ENCODE assay signal across 11 cellular contexts in the genomic region with DNA sequence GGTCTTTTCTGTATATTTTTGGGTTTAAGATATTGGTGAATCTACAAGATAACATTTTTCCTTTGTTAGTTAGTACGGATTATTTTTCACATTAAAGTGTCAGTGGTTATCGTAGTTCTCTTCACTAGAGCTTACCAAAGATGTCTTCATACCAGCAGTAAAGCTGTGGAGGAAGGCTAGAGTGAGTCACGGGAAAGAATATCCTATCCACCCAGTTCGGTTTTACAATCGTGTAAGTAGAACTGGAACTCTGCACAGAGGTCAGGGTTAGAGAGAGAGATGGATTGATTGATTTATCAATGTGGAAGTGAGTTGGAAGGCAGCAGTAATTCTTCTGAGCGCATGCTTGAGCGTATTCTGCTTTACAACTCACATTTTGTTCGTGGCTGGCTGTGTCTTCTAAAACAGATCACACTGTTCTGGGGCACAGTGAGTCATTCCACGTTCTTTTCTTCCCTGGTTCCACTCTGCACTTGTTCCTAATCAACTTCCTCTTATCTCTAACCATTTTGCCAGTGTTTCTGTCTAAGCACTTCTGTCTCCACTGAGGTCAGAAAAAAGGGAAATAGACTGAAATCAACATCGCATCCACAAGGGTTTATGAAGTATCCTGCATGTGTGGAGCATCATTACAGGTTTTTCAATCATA.
DNase-seq lines count a peak whose midpoint lies in the region; ATAC-seq, FAIRE-seq and TF ChIP-seq lines count a peak whose summit lies in the region.
"Had no signal": no experiment of that assay in that cellular context is flagged by ENCODE, and none has a peak within 500 bp of the region (broad histone marks: within the 10 kb centered on the region; RNA-seq: fewer than 3 reads in every experiment).

No MANE protein-coding gene starts in this region.

- DNase-seq in activated CD8-positive, alpha-beta T cell treated with anti-CD3 and anti-CD28 coated beads for 36 hours: no peak
- DNase-seq in activated CD8-positive, alpha-beta T cell treated with anti-CD3 and anti-CD28 coated beads, Interleukin-2, amount 10 ng/mL, durations not matched to agents 7 days and 5 days: no peak
- DNase-seq in astrocyte of the hippocampus (ENCODE audit: low read depth, low spot score) (peak; percentile 10), medulla oblongata (ENCODE audit: extremely low spot score) (peak; percentile 46), urothelium cell line (ENCODE audit: low spot score) (peak; percentile 35), NCI-H2171 (lab: John Stamatoyannopoulos, UW) (no peak), MG63 (no peak), Karpas-422 (no peak)
- DNase-seq: IMR-90, kidney glomerular epithelial cell had no signal

- no peak overlapping the region for H3K4me3 Mint-ChIP-seq in activated CD8-positive, alpha-beta T cell treated with anti-CD3 and anti-CD28 coated beads for 36 hours
- H3K4me3 Mint-ChIP-seq in activated CD8-positive, alpha-beta T cell treated with anti-CD3 and anti-CD28 coated beads, Interleukin-2, amount 10 ng/mL, durations not matched to agents 7 days and 5 days: no peak overlapping the region

- H3K4me3 ChIP-seq in MG63 (no peak overlapping the region), Karpas-422 (ENCODE audit: low read length) (no peak overlapping the region)
- H3K4me3 ChIP-seq: A549 had no signal

- H3K4me1 ChIP-seq in Karpas-422 (ENCODE audit: low read length): no peaks in the 10 kb centered on the region
- H3K4me1 ChIP-seq: A549 had no signal

- CTCF ChIA-PET in activated CD8-positive, alpha-beta T cell treated with anti-CD3 and anti-CD28 coated beads for 36 hours (lab: Charles Lee): no interaction called here
- CTCF ChIA-PET in activated CD8-positive, alpha-beta T cell treated with anti-CD3 and anti-CD28 coated beads, Interleukin-2, amount 10 ng/mL, durations not matched to agents 7 days and 5 days (lab: Charles Lee): no interaction called here

- H3K36me3 ChIP-seq in MG63: no peaks in the 10 kb centered on the region
- H3K36me3 ChIP-seq in Karpas-422 (ENCODE audit: insufficient read depth, low read length): no peaks in the 10 kb centered on the region

- intact Hi-C loops in activated CD8-positive, alpha-beta T cell treated with anti-CD3 and anti-CD28 coated beads for 36 hours (cut with micrococcal nuclease): no loop called here

- peak overlapping the region; percentile 19 for H3K27ac Mint-ChIP-seq in activated CD8-positive, alpha-beta T cell treated with anti-CD3 and anti-CD28 coated beads for 36 hours
- H3K27ac Mint-ChIP-seq in activated CD8-positive, alpha-beta T cell treated with anti-CD3 and anti-CD28 coated beads, Interleukin-2, amount 10 ng/mL, durations not matched to agents 7 days and 5 days: no peak overlapping the region

- no peaks in the 10 kb centered on the region for H3K79me2 ChIP-seq in Karpas-422 (ENCODE audit: low read length)

- H3K4me2 ChIP-seq in Karpas-422 (ENCODE audit: low read depth, low read length, poor library complexity, severe bottlenecking): no peak overlapping the region
- H3K4me2 ChIP-seq: A549 had no signal

- no peak overlapping the region for H2AFZ ChIP-seq in Karpas-422 (ENCODE audit: low read length)

- H3K9me3 ChIP-seq in MG63: no peaks in the 10 kb centered on the region
- H3K9me3 ChIP-seq in Karpas-422 (ENCODE audit: low read length): no peaks in the 10 kb centered on the region
- H3K9me3 ChIP-seq: A549 had no signal

- no peak overlapping the region for H3K27ac ChIP-seq in Karpas-422 (ENCODE audit: low read length)
- H3K27ac ChIP-seq: A549 had no signal

- POLR2A ChIA-PET in activated CD8-positive, alpha-beta T cell treated with anti-CD3 and anti-CD28 coated beads for 36 hours (lab: Charles Lee): no interaction called here
- POLR2A ChIA-PET in activated CD8-positive, alpha-beta T cell treated with anti-CD3 and anti-CD28 coated beads, Interleukin-2, amount 10 ng/mL, durations not matched to agents 7 days and 5 days (lab: Charles Lee): no interaction called here

- no peak for TF ChIP-seq CTCF in activated CD8-positive, alpha-beta T cell treated with anti-CD3 and anti-CD28 coated beads for 36 hours (IDR thresholded peaks at IDR 0.05)

- 0 out of 2 replicates have a peak, but pooled peaks cover 3% of the 10 kb centered on the region for H3K27me3 ChIP-seq in MG63
- H3K27me3 ChIP-seq in Karpas-422 (ENCODE audit: low read length): no peaks in the 10 kb centered on the region

- no peaks in the 10 kb centered on the region for H3K9me3 Mint-ChIP-seq in activated CD8-positive, alpha-beta T cell treated with anti-CD3 and anti-CD28 coated beads for 36 hours
- no peaks in the 10 kb centered on the region for H3K9me3 Mint-ChIP-seq in activated CD8-positive, alpha-beta T cell treated with anti-CD3 and anti-CD28 coated beads, Interleukin-2, amount 10 ng/mL, durations not matched to agents 7 days and 5 days (ENCODE audit: insufficient read depth)

- peaks cover 15% of the 10 kb centered on the region for H3K4me1 Mint-ChIP-seq in activated CD8-positive, alpha-beta T cell treated with anti-CD3 and anti-CD28 coated beads for 36 hours (ENCODE audit: low read depth)
- H3K4me1 Mint-ChIP-seq in activated CD8-positive, alpha-beta T cell treated with anti-CD3 and anti-CD28 coated beads, Interleukin-2, amount 10 ng/mL, durations not matched to agents 7 days and 5 days (ENCODE audit: low read depth): peaks cover 9% of the 10 kb centered on the region

- ATAC-seq in activated CD8-positive, alpha-beta T cell treated with anti-CD3 and anti-CD28 coated beads for 36 hours: no peak
- no peak for ATAC-seq in activated CD8-positive, alpha-beta T cell treated with anti-CD3 and anti-CD28 coated beads, Interleukin-2, amount 10 ng/mL, durations not matched to agents 7 days and 5 days
- ATAC-seq: A549 had no signal

- H3K9ac ChIP-seq in Karpas-422 (ENCODE audit: low read length): no peak overlapping the region

- no peaks in the 10 kb centered on the region for H3K9me2 ChIP-seq in Karpas-422 (replicated peaks; ENCODE audit: insufficient read depth, low read length)

- no peaks in the 10 kb centered on the region for H3K36me3 Mint-ChIP-seq in activated CD8-positive, alpha-beta T cell treated with anti-CD3 and anti-CD28 coated beads for 36 hours (ENCODE audit: low read depth)
- no peaks in the 10 kb centered on the region for H3K36me3 Mint-ChIP-seq in activated CD8-positive, alpha-beta T cell treated with anti-CD3 and anti-CD28 coated beads, Interleukin-2, amount 10 ng/mL, durations not matched to agents 7 days and 5 days (ENCODE audit: low read depth)

- H4K20me1 ChIP-seq in Karpas-422 (ENCODE audit: insufficient read depth, low read depth, low read length): no peaks in the 10 kb centered on the region

- no peaks in the 10 kb centered on the region for H3K27me3 Mint-ChIP-seq in activated CD8-positive, alpha-beta T cell treated with anti-CD3 and anti-CD28 coated beads for 36 hours
- H3K27me3 Mint-ChIP-seq in activated CD8-positive, alpha-beta T cell treated with anti-CD3 and anti-CD28 coated beads, Interleukin-2, amount 10 ng/mL, durations not matched to agents 7 days and 5 days (ENCODE audit: low read depth): no peaks in the 10 kb centered on the region

- peak; percentile 23 for FAIRE-seq in urothelium cell line (lab: Jason Lieb, UNC)
- FAIRE-seq: A549 had no signal

Comparison
In these comparisons a context has a peak if more than half of its experiments do, and no peak if none do; other contexts are left out.
1. DNase-seq: peak in astrocyte of the hippocampus (single experiment), medulla oblongata (single experiment) and urothelium cell line (single experiment); none in activated CD8-positive, alpha-beta T cell treated with anti-CD3 and anti-CD28 coated beads for 36 hours (single experiment), activated CD8-positive, alpha-beta T cell treated with anti-CD3 and anti-CD28 coated beads, Interleukin-2, amount 10 ng/mL, durations not matched to agents 7 days and 5 days (single experiment), NCI-H2171 (single experiment), MG63 (single experiment) and Karpas-422 (single experiment).